11 cellular contexts compared by ENCODE assay signal in genomic region chr7:142905759-142906158, GRCh38. TPM values are rescaled to one million over a fixed set of nuclear protein-coding genes. Genes with fewer than 3 reads are reported as not detected.
"Had no signal": no experiment of that assay in that cellular context is flagged by ENCODE, and none has a peak within 500 bp of the region (broad histone marks: within the 10 kb centered on the region; RNA-seq: fewer than 3 reads in every experiment).

No MANE protein-coding gene starts in this region.

- DNase-seq: H9, HCEC 1CT, HFFc6, IMR-90, KBM-7 had no signal

- H3K9ac ChIP-seq: KMS-11 had no signal

- H3K4me3 ChIP-seq: GM23338 had no signal

- H3K27ac ChIP-seq: KMS-11 had no signal

- H2AFZ ChIP-seq: GM23338 had no signal

- ATAC-seq: GM23338 had no signal

- H3K4me2 ChIP-seq: GM23338 had no signal

- FAIRE-seq: H1, H54, HTR-8/SVneo had no signal

RNA-seq across cellular contexts. Expression of gene TRPV6, which starts 20.2 kb away (rescaled TPM):
- total RNA-seq: HFFc6, IMR-90 had no signal

RNA-seq across cellular contexts. Expression of gene TRPV5, which starts 27.8 kb away (rescaled TPM):
- total RNA-seq: GM23338, H1, H9, HFFc6, HT-29, IMR-90 had no signal
- polyA plus RNA-seq: GM23338, IMR-90 had no signal

RNA-seq across cellular contexts. Expression of gene LLCFC1, which starts 33.5 kb away (rescaled TPM):
- total RNA-seq: GM23338, H1, H9, HFFc6, HT-29, IMR-90 had no signal
- polyA plus RNA-seq: GM23338, H1, IMR-90 had no signal

RNA-seq across cellular contexts. Expression of gene KEL, which starts 56.4 kb away (rescaled TPM):
- total RNA-seq: HFFc6, IMR-90 had no signal
